ENCODE assay signal across 12 cellular contexts in the genomic region with DNA sequence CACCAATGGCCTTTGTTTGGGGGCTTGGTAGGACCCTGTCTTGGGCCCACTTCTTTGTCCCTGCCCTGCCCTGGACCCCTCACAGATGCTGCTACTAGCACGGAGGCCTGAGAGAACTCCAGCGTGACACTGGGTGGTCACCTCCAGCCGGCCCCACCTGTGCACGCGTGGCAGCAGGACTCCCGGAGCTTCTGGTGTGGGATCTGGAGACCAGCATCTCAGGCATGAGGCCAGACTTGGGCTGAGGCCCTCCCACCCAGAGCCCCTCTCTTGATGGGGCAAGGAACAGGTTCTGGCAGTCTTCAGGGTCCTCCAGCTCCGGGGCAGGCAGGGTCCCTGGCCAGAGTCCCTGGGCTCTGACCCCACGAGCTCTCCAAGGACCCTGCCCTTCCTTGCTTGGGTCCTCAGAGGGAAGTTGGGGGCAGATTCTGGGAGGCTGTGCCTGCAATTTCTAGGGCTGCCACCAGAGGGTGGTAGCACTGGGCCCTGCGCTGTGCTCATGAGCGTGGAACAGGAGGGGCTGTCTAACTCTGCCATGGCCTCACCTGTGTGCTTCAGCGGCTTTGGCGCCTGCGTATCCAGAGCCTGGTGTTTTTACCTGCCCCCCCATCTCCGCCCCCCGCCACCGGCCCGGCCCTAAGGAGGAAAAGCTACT. TPM values are rescaled to one million over a fixed set of nuclear protein-coding genes. Genes with fewer than 3 reads are reported as not detected.
DNase-seq lines count a peak whose midpoint lies in the region; ATAC-seq, FAIRE-seq and TF ChIP-seq lines count a peak whose summit lies in the region.
"Had no signal": no experiment of that assay in that cellular context is flagged by ENCODE, and none has a peak within 500 bp of the region (broad histone marks: within the 10 kb centered on the region; RNA-seq: fewer than 3 reads in every experiment).

No MANE protein-coding gene starts in this region.

- no peak overlapping the region for H3K4me3 Mint-ChIP-seq in stimulated activated naive B cell treated with anti-CD40 and anti-IgM and Interleukin-4, amounts not matched to agents 10 μg/mL and 1 μg/mL and 100 μg/mL, for 72 hours

- DNase-seq in AG04450 (ENCODE audit: low read depth, low spot score) = no peak
- DNase-seq in GM10248 (ENCODE audit: extremely low spot score) = no peak
- DNase-seq in keratinocyte (ENCODE audit: low read depth, low spot score) = no peak
- DNase-seq in stimulated activated naive B cell treated with anti-CD40 and anti-IgM and Interleukin-4, amounts not matched to agents 10 μg/mL and 1 μg/mL and 100 μg/mL, for 72 hours = no peak
- no peak for DNase-seq in effector CD4-positive, alpha-beta T cell
- no peak for DNase-seq in NCI-H1436 (lab: John Stamatoyannopoulos, UW)
- DNase-seq: amygdala, immature natural killer cell, NCI-H2029, tibial artery had no signal

- no peaks in the 10 kb centered on the region for H3K9me3 Mint-ChIP-seq in stimulated activated naive B cell treated with anti-CD40 and anti-IgM and Interleukin-4, amounts not matched to agents 10 μg/mL and 1 μg/mL and 100 μg/mL, for 72 hours
- H3K9me3 Mint-ChIP-seq: immature natural killer cell had no signal

- CTCF ChIA-PET in AG04450 (lab: Charles Lee) (interaction anchor here (0.5 to 0.7 kb wide), 6 partner anchors 10 to 1176 kb away, joined by 3 to 4 read pairs (median 4); no protein-coding TSS in a partner anchor), GM10248 (lab: Yijun Ruan, JAX) (interaction anchor here (1.0 to 1.5 kb wide), 3 partner anchors 7 to 30 kb away, joined by 3 to 7 read pairs (median 5); no protein-coding TSS in a partner anchor)

- ATAC-seq in stimulated activated naive B cell treated with anti-CD40 and anti-IgM and Interleukin-4, amounts not matched to agents 10 μg/mL and 1 μg/mL and 100 μg/mL, for 72 hours (replicated peaks) = no peak
- ATAC-seq in HG02970 (IDR thresholded peaks at IDR 0.05; ENCODE audit: low FRiP score, unreplicated experiment) = no peak

- no peak for FAIRE-seq in keratinocyte (lab: Jason Lieb, UNC)

- peaks cover 20 to 34% of the 10 kb centered on the region in 2 donors for H3K4me1 Mint-ChIP-seq in stimulated activated naive B cell treated with anti-CD40 and anti-IgM and Interleukin-4, amounts not matched to agents 10 μg/mL and 1 μg/mL and 100 μg/mL, for 72 hours

- POLR2A ChIA-PET in AG04450 (lab: Yijun Ruan, JAX) = interaction anchor here (0.5 to 0.7 kb wide), 2 partner anchors 9 to 79 kb away, joined by 3 to 4 read pairs; no protein-coding TSS in a partner anchor
- POLR2A ChIA-PET in GM10248 (lab: Yijun Ruan, JAX) = no interaction called here

- no peaks in the 10 kb centered on the region for H3K79me2 ChIP-seq in SU-DHL-6 (ENCODE audit: insufficient read depth, low read length)
- no peaks in the 10 kb centered on the region for H3K79me2 ChIP-seq in keratinocyte (ENCODE audit: control insufficient read depth, insufficient read depth, low read length)

- peak; percentile 42 for TF ChIP-seq CTCF in AG04450 (IDR thresholded peaks at IDR 0.05; ENCODE audit: low read depth, low read length)
- TF ChIP-seq CTCF in GM10248 (IDR thresholded peaks at IDR 0.05; ENCODE audit: control extremely low read depth, extremely low read depth, low read depth, missing control alignments) = peak; percentile 35
- peak; percentile 67 for TF ChIP-seq CTCF in SU-DHL-6 (IDR thresholded peaks at IDR 0.05; ENCODE audit: insufficient read depth, low read length, poor library complexity, severe bottlenecking)
- TF ChIP-seq CTCF in keratinocyte (optimal IDR thresholded peaks at IDR 0.05 in 1 of 3, IDR thresholded peaks at IDR 0.05 in 1 of 3, conservative IDR thresholded peaks at IDR 0.05 in 1 of 3; ENCODE audit: extremely low read depth in 1 of 3, insufficient read depth in 2 of 3, low read length in 3 of 3) = peak; percentile 50 to 72 (median 57)

- dilution Hi-C loops in keratinocyte (cut with MboI; ENCODE audit: extremely low pct_ligation_motif_present, low sequenced_read_pairs) = no loop called here

- H4K20me1 ChIP-seq in SU-DHL-6 (ENCODE audit: low read depth, low read length) (no peaks in the 10 kb centered on the region), keratinocyte (ENCODE audit: control insufficient read depth, extremely low read depth, insufficient read depth, low read length) (peaks cover 1% of the 10 kb centered on the region)

- H3K9me2 ChIP-seq in SU-DHL-6 (replicated peaks; ENCODE audit: insufficient read depth, low read length) = no peaks in the 10 kb centered on the region

- H3K27ac Mint-ChIP-seq in stimulated activated naive B cell treated with anti-CD40 and anti-IgM and Interleukin-4, amounts not matched to agents 10 μg/mL and 1 μg/mL and 100 μg/mL, for 72 hours = no peak overlapping the region

- H3K36me3 Mint-ChIP-seq in stimulated activated naive B cell treated with anti-CD40 and anti-IgM and Interleukin-4, amounts not matched to agents 10 μg/mL and 1 μg/mL and 100 μg/mL, for 72 hours = peaks cover 0 to 2% of the 10 kb centered on the region in 2 donors

- no peaks in the 10 kb centered on the region for H3K36me3 ChIP-seq in SU-DHL-6 (ENCODE audit: low read length)
- peaks cover 0 to 2% of the 10 kb centered on the region in 2 experiments for H3K36me3 ChIP-seq in keratinocyte (ENCODE audit: control insufficient read depth in 2 of 2, extremely low read depth in 1 of 2, insufficient read depth in 2 of 2, low read length in 2 of 2)

- H2AFZ ChIP-seq in SU-DHL-6 (ENCODE audit: low read depth, low read length, severe bottlenecking) (no peak overlapping the region), keratinocyte (ENCODE audit: control insufficient read depth, low read length) (no peak overlapping the region)

- H3K27me3 Mint-ChIP-seq in stimulated activated naive B cell treated with anti-CD40 and anti-IgM and Interleukin-4, amounts not matched to agents 10 μg/mL and 1 μg/mL and 100 μg/mL, for 72 hours = peaks cover 8 to 30% of the 10 kb centered on the region in 2 donors

- peaks cover 8% of the 10 kb centered on the region for H3K9me3 ChIP-seq in AG04450 (ENCODE audit: control insufficient read depth, insufficient read depth, low read length)
- H3K9me3 ChIP-seq in SU-DHL-6 (ENCODE audit: insufficient read depth, low read length) = no peaks in the 10 kb centered on the region
- no peaks in the 10 kb centered on the region for H3K9me3 ChIP-seq in keratinocyte (ENCODE audit: control insufficient read depth, low read depth, low read length)

- H3K27me3 ChIP-seq in AG04450 (ENCODE audit: control insufficient read depth, insufficient read depth, low read length) (peaks cover 47% of the 10 kb centered on the region), SU-DHL-6 (ENCODE audit: low read length) (no peaks in the 10 kb centered on the region), keratinocyte (ENCODE audit: control insufficient read depth, extremely low read depth, insufficient read depth, low read length) (peaks cover 42% of the 10 kb centered on the region)

- H3K4me3 ChIP-seq in AG04450 (ENCODE audit: low read depth, low read length) = no peak overlapping the region
- no peak overlapping the region for H3K4me3 ChIP-seq in SU-DHL-6 (ENCODE audit: insufficient read depth, low read length, poor library complexity, severe bottlenecking)
- no peak overlapping the region for H3K4me3 ChIP-seq in keratinocyte (ENCODE audit: control insufficient read depth in 2 of 3, extremely low read depth in 1 of 3, insufficient read depth in 2 of 3, low read depth in 1 of 3, low read length in 3 of 3)
- H3K4me3 ChIP-seq: tibial artery had no signal

- no peaks in the 10 kb centered on the region for H3K4me1 ChIP-seq in keratinocyte (ENCODE audit: control insufficient read depth, extremely low read depth, insufficient read depth, low read length)

- H3K27ac ChIP-seq in AG04450 (ENCODE audit: low read depth, low read length) (no peak overlapping the region), SU-DHL-6 (ENCODE audit: low read depth, low read length) (no peak overlapping the region), keratinocyte (ENCODE audit: control insufficient read depth, insufficient read depth, low read length) (no peak overlapping the region)
- H3K27ac ChIP-seq: tibial artery had no signal

- H3K9ac ChIP-seq in SU-DHL-6 (ENCODE audit: low read length) = no peak overlapping the region
- no peak overlapping the region for H3K9ac ChIP-seq in keratinocyte (ENCODE audit: control insufficient read depth, extremely low read depth, insufficient read depth, low read length)

- H3F3A ChIP-seq in SU-DHL-6 (ENCODE audit: insufficient read depth) = no peaks in the 10 kb centered on the region

- H3K4me2 ChIP-seq in SU-DHL-6 (ENCODE audit: low read depth, low read length, poor library complexity, severe bottlenecking) (no peak overlapping the region), keratinocyte (ENCODE audit: control insufficient read depth, extremely low read depth, insufficient read depth, low read depth, low read length) (no peak overlapping the region)

- H3K9me1 ChIP-seq in keratinocyte (ENCODE audit: control insufficient read depth, extremely low read depth, insufficient read depth, low read length) = no peaks in the 10 kb centered on the region

RNA-seq across cellular contexts. Expression of a gene that starts 3.1 kb away (rescaled TPM):
- polyA plus RNA-seq in AG04450 (2011; rRNA removed) = 0.19 and 0.38 TPM in 2 replicates
- polyA minus RNA-seq in AG04450 (2011; rRNA and poly(A)+ RNA removed) = 1.7 and 2.5 TPM in 2 replicates
- polyA plus RNA-seq in keratinocyte = 0.09 to 0.10 TPM in 2 of 3 replicates, not detected in the other
- not detected for polyA plus RNA-seq in keratinocyte (2011; ENCODE audit: low read depth)
- polyA plus RNA-seq in keratinocyte (2011; cell fraction: cytosol; rRNA removed) = 0.04 TPM in 1 of 2 replicates, not detected in the other
- polyA plus RNA-seq in keratinocyte (2011; cell fraction: nucleus; rRNA removed) = 0.06 and 0.36 TPM in 2 replicates
- 0.16 and 0.18 TPM in 2 replicates for polyA plus RNA-seq in keratinocyte (2012; ENCODE audit: low replicate concordance)
- polyA minus RNA-seq in keratinocyte = not detected in 3 replicates
- polyA minus RNA-seq in keratinocyte (2011; cell fraction: cytosol; rRNA and poly(A)+ RNA removed) = not detected
- polyA minus RNA-seq in keratinocyte (2011; cell fraction: nucleus; rRNA and poly(A)+ RNA removed) = not detected in 2 replicates

RNA-seq across cellular contexts. Expression of a gene that starts 21.0 kb away (rescaled TPM):
- polyA plus RNA-seq in AG04450 (2011; rRNA removed) = 148 and 165 TPM in 2 replicates
- 81.1 and 99.3 TPM in 2 replicates for polyA minus RNA-seq in AG04450 (2011; rRNA and poly(A)+ RNA removed)
- 72.8 to 157 TPM (median 139 TPM) in 3 replicates for polyA plus RNA-seq in keratinocyte
- polyA plus RNA-seq in keratinocyte (2011; ENCODE audit: low read depth) = 332 TPM
- polyA plus RNA-seq in keratinocyte (2011; cell fraction: cytosol; rRNA removed) = 136 and 183 TPM in 2 replicates
- 107 and 113 TPM in 2 replicates for polyA plus RNA-seq in keratinocyte (2011; cell fraction: nucleus; rRNA removed)
- 109 and 116 TPM in 2 replicates for polyA plus RNA-seq in keratinocyte (2012; ENCODE audit: low replicate concordance)
- 37.7 to 67.5 TPM (median 54.1 TPM) in 3 replicates for polyA minus RNA-seq in keratinocyte
- polyA minus RNA-seq in keratinocyte (2011; cell fraction: cytosol; rRNA and poly(A)+ RNA removed) = 50.6 TPM
- 25.5 and 46.0 TPM in 2 replicates for polyA minus RNA-seq in keratinocyte (2011; cell fraction: nucleus; rRNA and poly(A)+ RNA removed)

RNA-seq across cellular contexts. Expression of a gene that starts 21.3 kb away (rescaled TPM):
- 34.4 and 40.4 TPM in 2 replicates for polyA plus RNA-seq in AG04450 (2011; rRNA removed)
- 14.4 and 20.8 TPM in 2 replicates for polyA minus RNA-seq in AG04450 (2011; rRNA and poly(A)+ RNA removed)
- polyA plus RNA-seq in keratinocyte = 33.0 to 49.0 TPM (median 40.8 TPM) in 3 replicates
- polyA plus RNA-seq in keratinocyte (2011; ENCODE audit: low read depth) = 15.8 TPM
- 22.6 and 56.4 TPM in 2 replicates for polyA plus RNA-seq in keratinocyte (2011; cell fraction: cytosol; rRNA removed)
- polyA plus RNA-seq in keratinocyte (2011; cell fraction: nucleus; rRNA removed) = 22.1 and 23.5 TPM in 2 replicates
- polyA plus RNA-seq in keratinocyte (2012; ENCODE audit: low replicate concordance) = 30.6 and 71.3 TPM in 2 replicates
- 10.2 to 33.4 TPM (median 17.3 TPM) in 3 replicates for polyA minus RNA-seq in keratinocyte
- 87.1 TPM for polyA minus RNA-seq in keratinocyte (2011; cell fraction: cytosol; rRNA and poly(A)+ RNA removed)
- 11.6 and 12.7 TPM in 2 replicates for polyA minus RNA-seq in keratinocyte (2011; cell fraction: nucleus; rRNA and poly(A)+ RNA removed)

RNA-seq across cellular contexts. Expression of a gene that starts 21.3 kb away (rescaled TPM):
- 40.5 and 49.9 TPM in 2 replicates for polyA plus RNA-seq in AG04450 (2011; rRNA removed)
- 17.7 and 29.0 TPM in 2 replicates for polyA minus RNA-seq in AG04450 (2011; rRNA and poly(A)+ RNA removed)
- polyA plus RNA-seq in keratinocyte = 30.9 to 68.7 TPM (median 30.9 TPM) in 3 replicates
- 36.8 TPM for polyA plus RNA-seq in keratinocyte (2011; ENCODE audit: low read depth)
- 24.4 and 54.9 TPM in 2 replicates for polyA plus RNA-seq in keratinocyte (2011; cell fraction: cytosol; rRNA removed)
- 76.6 and 95.0 TPM in 2 replicates for polyA plus RNA-seq in keratinocyte (2011; cell fraction: nucleus; rRNA removed)
- polyA plus RNA-seq in keratinocyte (2012; ENCODE audit: low replicate concordance) = 19.5 and 33.9 TPM in 2 replicates
- polyA minus RNA-seq in keratinocyte = 12.4 to 24.9 TPM (median 16.7 TPM) in 3 replicates
- 38.9 TPM for polyA minus RNA-seq in keratinocyte (2011; cell fraction: cytosol; rRNA and poly(A)+ RNA removed)
- 17.1 and 25.8 TPM in 2 replicates for polyA minus RNA-seq in keratinocyte (2011; cell fraction: nucleus; rRNA and poly(A)+ RNA removed)
